ENCODE assay signal across 26 cellular contexts in the genomic region with DNA sequence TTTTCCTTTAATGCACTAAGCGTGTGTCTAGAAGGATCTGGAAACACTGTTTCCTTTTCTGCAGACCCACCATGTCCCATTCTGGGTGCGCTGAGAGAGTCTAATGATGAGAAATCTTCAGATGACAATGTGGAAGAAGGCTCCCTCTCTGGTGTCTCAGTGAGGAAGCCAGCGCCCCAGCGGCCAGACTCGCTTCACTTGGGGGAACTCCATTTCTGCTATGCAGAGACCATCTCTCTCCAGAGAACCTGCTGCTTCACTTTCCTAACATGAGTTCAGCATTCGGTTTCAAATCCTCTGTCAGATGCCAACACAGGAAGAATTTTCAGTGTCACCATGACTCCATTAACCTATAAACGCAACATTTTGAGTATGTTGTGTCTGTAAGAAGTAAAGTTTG.
"Had no signal": no experiment of that assay in that cellular context is flagged by ENCODE, and none has a peak within 500 bp of the region (broad histone marks: within the 10 kb centered on the region; RNA-seq: fewer than 3 reads in every experiment).

No MANE protein-coding gene starts in this region.

- H3K27ac Mint-ChIP-seq: activated B cell treated with CpG ODN at 0.5 μM for 24 hours; activated CD8-positive, alpha-beta T cell treated with anti-CD3 and anti-CD28 coated beads for 36 hours; activated T-cell treated with anti-CD3 and anti-CD28 coated beads, Interleukin-2, amount 50 U/mL, for 72 hours; activated T-helper 2 cell treated with anti-CD3 and anti-CD28 coated beads, Interferon-gamma antibody, Interleukin-2, Interleukin-4, amounts not matched to agents 10 μg/mL and 5 μg/mL and 100 μg/mL, durations not matched to agents 14 hours and 24 hours and 36 hours had no signal

- ATAC-seq: activated T-cell treated with anti-CD3 and anti-CD28 coated beads, Interleukin-2, amount 50 U/mL, for 72 hours had no signal

- H3K27ac ChIP-seq: breast epithelium, Peyer's patch, RWPE1 had no signal

- DNase-seq: activated B cell treated with CpG ODN at 0.5 μM for 24 hours; activated CD4-positive, alpha-beta T cell treated with anti-CD3 and anti-CD28 coated beads, Interleukin-2, amount 50 U/mL, for 1 hour; activated CD8-positive, alpha-beta memory T cell treated with anti-CD3 and anti-CD28 coated beads, Interleukin-2, amount 50 U/mL, for 4 hours; activated CD8-positive, alpha-beta T cell treated with anti-CD3 and anti-CD28 coated beads for 36 hours; activated gamma-delta T cell treated with Interleukin-2 at 50 U/mL for 16 hours; activated naive CD4-positive, alpha-beta T cell treated with anti-CD3 and anti-CD28 coated beads, Interleukin-2, amount 50 U/mL, for 16 hours; activated T-cell treated with anti-CD3 and anti-CD28 coated beads, Interleukin-2, amount 50 U/mL, for 72 hours; aorta; central memory CD4-positive, alpha-beta T cell; MG63; NCI-H1048; NCI-H146; NCI-H1930; NCI-H2171; NCI-H345; NCI-H510A; NCI-H526 treated with DMSO at 0.1 percent for 48 hours; NCI-H82; OCI-M1; Peyer's patch; SHP77; T-helper 17 cell; T-helper 9 cell had no signal

- H3K4me3 Mint-ChIP-seq: activated B cell treated with CpG ODN at 0.5 μM for 24 hours; activated CD8-positive, alpha-beta T cell treated with anti-CD3 and anti-CD28 coated beads for 36 hours; activated T-cell treated with anti-CD3 and anti-CD28 coated beads, Interleukin-2, amount 50 U/mL, for 72 hours; T-helper 17 cell had no signal

- H3K27me3 ChIP-seq: Peyer's patch had no signal

- H3K27me3 Mint-ChIP-seq: activated CD8-positive, alpha-beta T cell treated with anti-CD3 and anti-CD28 coated beads for 36 hours had no signal

- H3K4me3 ChIP-seq: breast epithelium, MG63, Peyer's patch had no signal

- H3K9me3 ChIP-seq: Peyer's patch had no signal

- H3K36me3 ChIP-seq: breast epithelium, MG63, Peyer's patch had no signal

- H3K4me1 ChIP-seq: breast epithelium, Peyer's patch had no signal
